ENCODE assay signal across 8 cellular contexts in genomic region chr11:64802370-64803162, GRCh38. TPM values are rescaled to one million over a fixed set of nuclear protein-coding genes. Genes with fewer than 3 reads are reported as not detected.
DNase-seq lines count a peak whose midpoint lies in the region; ATAC-seq and TF ChIP-seq lines count a peak whose summit lies in the region.

No MANE protein-coding gene starts in this region.

- H3K9ac ChIP-seq in endodermal cell (ENCODE audit: extremely low read depth, low read length, poor library complexity, severe bottlenecking), result peak overlapping the region; percentile 6

- peaks cover 8% of the 10 kb centered on the region for H3K4me1 Mint-ChIP-seq in endodermal cell
- peaks cover 19% of the 10 kb centered on the region for H3K4me1 Mint-ChIP-seq in osteocyte (ENCODE audit: unreplicated experiment)

- peak overlapping the region; percentile 45 for H3K4me3 ChIP-seq in WERI-Rb-1 (ENCODE audit: low read depth, low read length)
- H3K4me3 ChIP-seq in endodermal cell (ENCODE audit: low read length), result peak overlapping the region; percentile 75

- H3K4me1 ChIP-seq in endodermal cell (ENCODE audit: control insufficient read depth, insufficient read depth, low read length), result no peaks in the 10 kb centered on the region

- TF ChIP-seq CTCF in WERI-Rb-1 (IDR thresholded peaks at IDR 0.05; ENCODE audit: low read depth, low read length) (no peak), endodermal cell (conservative IDR thresholded peaks at IDR 0.05) (no peak), osteocyte (IDR thresholded peaks at IDR 0.05) (no peak)

- H3K27me3 ChIP-seq in WERI-Rb-1 (ENCODE audit: insufficient read depth, low read depth, severe bottlenecking) (no peaks in the 10 kb centered on the region), endodermal cell (ENCODE audit: control insufficient read depth, insufficient read depth, low read length, poor library complexity, severe bottlenecking) (no peaks in the 10 kb centered on the region)

- H3K27me3 Mint-ChIP-seq in endodermal cell (ENCODE audit: insufficient read depth), result no peaks in the 10 kb centered on the region
- H3K27me3 Mint-ChIP-seq in osteocyte (ENCODE audit: unreplicated experiment), result no peaks in the 10 kb centered on the region

- H3K4me3 Mint-ChIP-seq in endodermal cell (peak overlapping the region; percentile 76), osteocyte (ENCODE audit: unreplicated experiment) (peak overlapping the region; percentile 56)

- WGBS in endodermal cell (ENCODE audit: insufficient coverage in 1 of 2, insufficient read length in 1 of 2), 2 experiments, result 13 to 33% methylated on average over 15 to 56 of the region's 56 CpGs

- H3K27ac ChIP-seq in WERI-Rb-1, result peak overlapping the region; percentile 48; the same call in 1 of the 2 replicates
- no peak overlapping the region for H3K27ac ChIP-seq in endodermal cell (ENCODE audit: low read depth, low read length)

- peak; percentile 26 for ATAC-seq in GM18502 (IDR thresholded peaks at IDR 0.05; ENCODE audit: poor library complexity, unreplicated experiment)
- peak; percentile 19 for ATAC-seq in HG02642 (IDR thresholded peaks at IDR 0.05; ENCODE audit: poor library complexity, unreplicated experiment)

- H3K9me3 ChIP-seq in WERI-Rb-1 (ENCODE audit: severe bottlenecking) (no peaks in the 10 kb centered on the region), endodermal cell (ENCODE audit: control insufficient read depth, low read length) (no peaks in the 10 kb centered on the region)

- H3K36me3 ChIP-seq in WERI-Rb-1 (peaks cover 58% of the 10 kb centered on the region), endodermal cell (ENCODE audit: control insufficient read depth, insufficient read depth, low read length) (peaks cover 27% of the 10 kb centered on the region)

- H3K36me3 Mint-ChIP-seq in endodermal cell (ENCODE audit: low read depth) (peaks cover 18% of the 10 kb centered on the region), osteocyte (ENCODE audit: unreplicated experiment) (peaks cover 13% of the 10 kb centered on the region)

- DNase-seq in WERI-Rb-1 (peak; percentile 48), endodermal cell (no peak), osteocyte (ENCODE audit: extremely low spot score, unreplicated experiment) (no peak), NOMO-1 treated with DMSO at 0.1 percent for 48 hours (lab: John Stamatoyannopoulos, UW; ENCODE audit: unreplicated experiment) (no peak), HuH-7.5 (ENCODE audit: low spot score) (no peak), HuH-7 (ENCODE audit: low spot score) (no peak)

- H3K9me3 Mint-ChIP-seq in endodermal cell (no peaks in the 10 kb centered on the region), osteocyte (ENCODE audit: unreplicated experiment) (no peaks in the 10 kb centered on the region)

- no peak overlapping the region for H3K27ac Mint-ChIP-seq in endodermal cell
- H3K27ac Mint-ChIP-seq in osteocyte (ENCODE audit: unreplicated experiment), result no peak overlapping the region

RNA-seq across cellular contexts. Expression of gene MAP4K2, which starts 0.4 kb away (rescaled TPM):
- 10 to 100 TPM; 24.7 to 32.4 TPM for total RNA-seq in endodermal cell
- polyA plus RNA-seq in endodermal cell (2013, experiment 1 of 2), result 20.7 TPM
- polyA plus RNA-seq in endodermal cell (2013, experiment 2 of 2), result 18.3 TPM
- 16.0 and 18.6 TPM in 2 replicates for total RNA-seq in osteocyte

RNA-seq across cellular contexts. Expression of gene MEN1, which starts 7.8 kb away (rescaled TPM):
- total RNA-seq in endodermal cell, result 10 to 100 TPM; 44.5 to 48.7 TPM
- 48.7 TPM for polyA plus RNA-seq in endodermal cell (2013, experiment 1 of 2)
- polyA plus RNA-seq in endodermal cell (2013, experiment 2 of 2), result 44.3 TPM
- total RNA-seq in osteocyte, result 27.1 and 29.2 TPM in 2 replicates

RNA-seq across cellular contexts. Expression of gene SF1, which starts 24.2 kb away (rescaled TPM):
- total RNA-seq in endodermal cell, result 100 to 1,000 TPM; 331 to 399 TPM
- polyA plus RNA-seq in endodermal cell (2013, experiment 1 of 2), result 250 TPM
- 216 TPM for polyA plus RNA-seq in endodermal cell (2013, experiment 2 of 2)
- total RNA-seq in osteocyte, result 267 and 290 TPM in 2 replicates

RNA-seq across cellular contexts. Expression of gene CDC42BPG, which starts 41.9 kb away (rescaled TPM):
- total RNA-seq in endodermal cell (10 to 100 TPM; 11.1 to 12.6 TPM), osteocyte (0.68 and 1.7 TPM in 2 replicates)
- 2.0 TPM for polyA plus RNA-seq in endodermal cell (2013, experiment 1 of 2)
- 1.7 TPM for polyA plus RNA-seq in endodermal cell (2013, experiment 2 of 2)

RNA-seq across cellular contexts. Expression of gene PYGM, which starts 42.8 kb away (rescaled TPM):
- total RNA-seq in endodermal cell (1 to 10 TPM; 1.1 to 1.2 TPM), osteocyte (0.73 and 0.84 TPM in 2 replicates)
- 2.0 TPM for polyA plus RNA-seq in endodermal cell (2013, experiment 1 of 2)
- polyA plus RNA-seq in endodermal cell (2013, experiment 2 of 2), result 1.3 TPM
